In the genomic region with DNA sequence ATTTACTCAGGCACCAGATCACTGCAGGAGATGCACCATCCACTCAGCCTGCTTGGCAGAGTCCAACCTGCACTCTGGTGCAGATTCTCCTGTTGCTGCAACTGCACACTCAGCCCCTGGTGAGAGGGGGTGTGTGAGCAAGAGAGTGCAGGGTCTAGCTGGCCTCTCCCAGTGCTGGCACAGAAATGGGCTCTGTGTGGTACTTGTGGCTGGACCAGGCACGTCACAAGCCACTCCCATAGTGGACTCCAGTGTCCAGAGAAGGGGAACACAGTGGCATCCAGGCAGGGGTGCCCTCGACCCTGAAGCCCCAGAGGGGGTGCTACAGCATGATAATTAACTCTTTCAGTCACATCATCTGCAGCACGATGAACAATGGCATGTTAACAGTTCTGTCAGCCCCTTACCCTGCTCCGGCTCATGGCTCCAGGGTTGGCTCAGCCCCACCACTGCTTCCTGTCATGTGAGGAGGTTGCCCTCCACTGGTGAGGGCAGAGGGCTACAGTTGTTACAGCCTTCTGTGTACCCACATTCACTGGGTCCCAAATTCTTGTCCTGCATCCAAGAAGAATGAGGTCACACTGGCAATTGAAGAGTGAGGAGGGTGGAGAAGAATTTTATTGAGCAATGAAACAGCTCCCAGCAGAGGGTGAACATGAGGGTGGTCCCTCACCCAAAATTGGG, we compare ENCODE assay signal across 16 cellular contexts.
A peak's percentile ranks its signal among the peaks of the same experiment; 100 is the strongest.
DNase-seq lines count a peak whose midpoint lies in the region; ATAC-seq and TF ChIP-seq lines count a peak whose summit lies in the region.
"Had no signal": no experiment of that assay in that cellular context is flagged by ENCODE, and none has a peak within 500 bp of the region (broad histone marks: within the 10 kb centered on the region; RNA-seq: fewer than 3 reads in every experiment).

No MANE protein-coding gene starts in this region.

- CTCF ChIA-PET in MCF 10A (lab: Yijun Ruan, JAX) = interaction anchor here (0.7 kb wide), 1 partner anchor 318 kb away, joined by 3 read pairs; no protein-coding TSS in a partner anchor
- CTCF ChIA-PET in SK-N-SH (lab: Yijun Ruan, JAX) = no interaction called here

- TF ChIP-seq POLR2A in breast epithelium (IDR thresholded peaks at IDR 0.05) = no peak
- TF ChIP-seq POLR2A in upper lobe of left lung (IDR thresholded peaks at IDR 0.05) = no peak

- peaks cover 100% of the 10 kb centered on the region for H3K27me3 Mint-ChIP-seq in MCF 10A (ENCODE audit: insufficient read depth, unreplicated experiment)

- H3K9me2 ChIP-seq in SK-N-SH = no peaks in the 10 kb centered on the region

- DNase-seq in MCF 10A (ENCODE audit: unreplicated experiment) = peak; percentile 24
- DNase-seq in breast epithelium (ENCODE audit: low spot score in 2 of 2) = no peak
- peak; percentile 9 to 30 for DNase-seq in NCI-H446 (lab: John Stamatoyannopoulos, UW)
- peak; percentile 7 for DNase-seq in fibroblast of gingiva (ENCODE audit: low read depth)
- DNase-seq in upper lobe of left lung = peak; percentile 3 to 52
- no peak for DNase-seq in NCI-H524 treated with DMSO at 0.1 percent for 48 hours (lab: John Stamatoyannopoulos, UW)
- no peak for DNase-seq in SK-N-SH
- DNase-seq: activated CD4-positive, alpha-beta memory T cell treated with anti-CD3 and anti-CD28 coated beads for 36 hours; activated naive CD4-positive, alpha-beta T cell treated with anti-CD3 and anti-CD28 coated beads, Interleukin-2, amount 10 ng/mL, durations not matched to agents 7 days and 5 days; glutamatergic neuron; mesenchymal stem cell; NCI-H526 treated with DMSO at 0.1 percent for 48 hours had no signal

- H3K4me3 ChIP-seq in breast epithelium (no peak overlapping the region), upper lobe of left lung (no peak overlapping the region), SK-N-SH (ENCODE audit: low read depth in 2 of 2, low read length in 1 of 2) (no peak overlapping the region)
- H3K4me3 ChIP-seq: coronary artery, HAP-1, suprapubic skin had no signal

- H3K36me3 Mint-ChIP-seq in MCF 10A (ENCODE audit: insufficient read depth, unreplicated experiment) = no peaks in the 10 kb centered on the region
- H3K36me3 Mint-ChIP-seq: activated CD4-positive, alpha-beta memory T cell treated with anti-CD3 and anti-CD28 coated beads for 36 hours; activated naive CD4-positive, alpha-beta T cell treated with anti-CD3 and anti-CD28 coated beads, Interleukin-2, amount 10 ng/mL, durations not matched to agents 7 days and 5 days had no signal

- no peaks in the 10 kb centered on the region for H3K4me1 Mint-ChIP-seq in MCF 10A (ENCODE audit: insufficient read depth, unreplicated experiment)
- H3K4me1 Mint-ChIP-seq: activated naive CD4-positive, alpha-beta T cell treated with anti-CD3 and anti-CD28 coated beads, Interleukin-2, amount 10 ng/mL, durations not matched to agents 7 days and 5 days had no signal

- WGBS in upper lobe of left lung, 2 donors = 63 to 75% methylated on average over 2 to 4 of the region's 4 CpGs
- 36% methylated on average over 4 of the region's 4 CpGs for WGBS in SK-N-SH (ENCODE audit: low lambda C conversion rate)

- H3K4me2 ChIP-seq in SK-N-SH = no peak overlapping the region

- H3K27me3 ChIP-seq in breast epithelium (no peaks in the 10 kb centered on the region), upper lobe of left lung (no peaks in the 10 kb centered on the region), SK-N-SH (ENCODE audit: insufficient read depth) (no peaks in the 10 kb centered on the region)

- intact Hi-C loops in MCF 10A (cut with micrococcal nuclease) = no loop called here
- intact Hi-C loops in breast epithelium (cut with DNase I; ENCODE audit: low total_unique reads) = no loop called here

- H3K27ac ChIP-seq in breast epithelium (no peak overlapping the region), upper lobe of left lung (no peak overlapping the region), SK-N-SH (ENCODE audit: low read depth in 2 of 2, low read length in 1 of 2) (no peak overlapping the region)
- H3K27ac ChIP-seq: coronary artery, suprapubic skin had no signal

- no peaks in the 10 kb centered on the region for H4K20me1 ChIP-seq in SK-N-SH (ENCODE audit: insufficient read depth)

- H3F3A ChIP-seq in SK-N-SH (replicated peaks; ENCODE audit: insufficient read depth) = no peaks in the 10 kb centered on the region

- BruUV-seq in MCF 10A (replicated peaks; lab: Mats Ljungman, UMichigan) = no TSS peak

- H3K9me3 ChIP-seq in breast epithelium (no peaks in the 10 kb centered on the region), upper lobe of left lung (no peaks in the 10 kb centered on the region), SK-N-SH (no peaks in the 10 kb centered on the region)
- H3K9me3 ChIP-seq: HAP-1, suprapubic skin had no signal

- POLR2A ChIA-PET in MCF 10A (lab: Yijun Ruan, JAX) (no interaction called here), SK-N-SH (lab: Yijun Ruan, JAX) (no interaction called here)

- no peak overlapping the region for H3K9ac ChIP-seq in SK-N-SH

- no peaks in the 10 kb centered on the region for H3K9me3 Mint-ChIP-seq in MCF 10A (ENCODE audit: unreplicated experiment)
- H3K9me3 Mint-ChIP-seq: activated CD4-positive, alpha-beta memory T cell treated with anti-CD3 and anti-CD28 coated beads for 36 hours; activated naive CD4-positive, alpha-beta T cell treated with anti-CD3 and anti-CD28 coated beads, Interleukin-2, amount 10 ng/mL, durations not matched to agents 7 days and 5 days had no signal

- H3K27ac Mint-ChIP-seq in MCF 10A (ENCODE audit: low read depth, unreplicated experiment) = no peak overlapping the region
- H3K27ac Mint-ChIP-seq: activated CD4-positive, alpha-beta memory T cell treated with anti-CD3 and anti-CD28 coated beads for 36 hours; activated naive CD4-positive, alpha-beta T cell treated with anti-CD3 and anti-CD28 coated beads, Interleukin-2, amount 10 ng/mL, durations not matched to agents 7 days and 5 days had no signal

- TF ChIP-seq EP300 in upper lobe of left lung (IDR thresholded peaks at IDR 0.05) = no peak
- TF ChIP-seq EP300 in SK-N-SH (IDR thresholded peaks at IDR 0.05; ENCODE audit: borderline replicate concordance in 1 of 2, low read depth in 1 of 2, low read length in 1 of 2) = no peak

- ATAC-seq in upper lobe of left lung (ENCODE audit: low FRiP score in 2 of 2) (no peak), HG03159 (IDR thresholded peaks at IDR 0.05; ENCODE audit: unreplicated experiment) (no peak)

- no peaks in the 10 kb centered on the region for H3K4me1 ChIP-seq in breast epithelium
- H3K4me1 ChIP-seq in upper lobe of left lung = no peaks in the 10 kb centered on the region
- H3K4me1 ChIP-seq in SK-N-SH (ENCODE audit: control insufficient read depth in 1 of 2, insufficient read depth in 2 of 2, low read depth in 1 of 2, low read length in 1 of 2) = no peaks in the 10 kb centered on the region; a peak in 1 of 4 replicates
- H3K4me1 ChIP-seq: suprapubic skin had no signal

- no peaks in the 10 kb centered on the region for H3K79me2 ChIP-seq in SK-N-SH (ENCODE audit: insufficient read depth)

- TF ChIP-seq RAD21 in SK-N-SH (IDR thresholded peaks at IDR 0.05; ENCODE audit: low read length) = no peak

- no peak overlapping the region for H2AFZ ChIP-seq in SK-N-SH (ENCODE audit: low read depth)

- no peak for TF ChIP-seq CTCF in MCF 10A (IDR thresholded peaks at IDR 0.05; ENCODE audit: unreplicated experiment)
- TF ChIP-seq CTCF in breast epithelium (IDR thresholded peaks at IDR 0.05) = no peak
- TF ChIP-seq CTCF in upper lobe of left lung (IDR thresholded peaks at IDR 0.05) = peak in 2 of 6 experiments; percentile 16 to 29
- TF ChIP-seq CTCF in SK-N-SH (IDR thresholded peaks at IDR 0.05) = no peak

- H3K4me3 Mint-ChIP-seq in MCF 10A (ENCODE audit: unreplicated experiment) = no peak overlapping the region
- H3K4me3 Mint-ChIP-seq: activated CD4-positive, alpha-beta memory T cell treated with anti-CD3 and anti-CD28 coated beads for 36 hours; activated naive CD4-positive, alpha-beta T cell treated with anti-CD3 and anti-CD28 coated beads, Interleukin-2, amount 10 ng/mL, durations not matched to agents 7 days and 5 days had no signal

- H3K36me3 ChIP-seq in breast epithelium (no peaks in the 10 kb centered on the region), upper lobe of left lung (no peaks in the 10 kb centered on the region), SK-N-SH (replicated peaks in 1 of 2; ENCODE audit: control insufficient read depth in 1 of 2, insufficient read depth in 2 of 2, low read length in 1 of 2) (no peaks in the 10 kb centered on the region)
- H3K36me3 ChIP-seq: HAP-1, suprapubic skin had no signal

TF ChIP-seq in SK-N-SH, 30 proteins besides CTCF, POLR2A, EP300 and RAD21:
- TF ChIP-seq, protein P1, sequence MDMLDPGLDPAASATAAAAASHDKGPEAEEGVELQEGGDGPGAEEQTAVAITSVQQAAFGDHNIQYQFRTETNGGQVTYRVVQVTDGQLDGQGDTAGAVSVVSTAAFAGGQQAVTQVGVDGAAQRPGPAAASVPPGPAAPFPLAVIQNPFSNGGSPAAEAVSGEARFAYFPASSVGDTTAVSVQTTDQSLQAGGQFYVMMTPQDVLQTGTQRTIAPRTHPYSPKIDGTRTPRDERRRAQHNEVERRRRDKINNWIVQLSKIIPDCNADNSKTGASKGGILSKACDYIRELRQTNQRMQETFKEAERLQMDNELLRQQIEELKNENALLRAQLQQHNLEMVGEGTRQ (IDR thresholded peaks at IDR 0.05; ENCODE audit: borderline replicate concordance, low read depth, low read length) = no peak
- TF ChIP-seq MXI1 (IDR thresholded peaks at IDR 0.05; ENCODE audit: low read depth, low read length) = no peak
- TF ChIP-seq, protein P2, sequence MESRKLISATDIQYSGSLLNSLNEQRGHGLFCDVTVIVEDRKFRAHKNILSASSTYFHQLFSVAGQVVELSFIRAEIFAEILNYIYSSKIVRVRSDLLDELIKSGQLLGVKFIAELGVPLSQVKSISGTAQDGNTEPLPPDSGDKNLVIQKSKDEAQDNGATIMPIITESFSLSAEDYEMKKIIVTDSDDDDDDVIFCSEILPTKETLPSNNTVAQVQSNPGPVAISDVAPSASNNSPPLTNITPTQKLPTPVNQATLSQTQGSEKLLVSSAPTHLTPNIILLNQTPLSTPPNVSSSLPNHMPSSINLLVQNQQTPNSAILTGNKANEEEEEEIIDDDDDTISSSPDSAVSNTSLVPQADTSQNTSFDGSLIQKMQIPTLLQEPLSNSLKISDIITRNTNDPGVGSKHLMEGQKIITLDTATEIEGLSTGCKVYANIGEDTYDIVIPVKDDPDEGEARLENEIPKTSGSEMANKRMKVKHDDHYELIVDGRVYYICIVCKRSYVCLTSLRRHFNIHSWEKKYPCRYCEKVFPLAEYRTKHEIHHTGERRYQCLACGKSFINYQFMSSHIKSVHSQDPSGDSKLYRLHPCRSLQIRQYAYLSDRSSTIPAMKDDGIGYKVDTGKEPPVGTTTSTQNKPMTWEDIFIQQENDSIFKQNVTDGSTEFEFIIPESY (IDR thresholded peaks at IDR 0.05; ENCODE audit: borderline replicate concordance, low read depth) = no peak

Comparison
In these comparisons a context has a peak if more than half of its experiments do, and no peak if none do; other contexts are left out.
1. DNase-seq: peak in MCF 10A (single experiment), NCI-H446 (2 of 2), fibroblast of gingiva (single experiment) and upper lobe of left lung (2 of 2); none in breast epithelium (0 of 2), NCI-H524 treated with DMSO at 0.1 percent for 48 hours (single experiment) and SK-N-SH (single experiment).